Comparison of ENCODE assay signal across 16 cellular contexts in the genomic region with DNA sequence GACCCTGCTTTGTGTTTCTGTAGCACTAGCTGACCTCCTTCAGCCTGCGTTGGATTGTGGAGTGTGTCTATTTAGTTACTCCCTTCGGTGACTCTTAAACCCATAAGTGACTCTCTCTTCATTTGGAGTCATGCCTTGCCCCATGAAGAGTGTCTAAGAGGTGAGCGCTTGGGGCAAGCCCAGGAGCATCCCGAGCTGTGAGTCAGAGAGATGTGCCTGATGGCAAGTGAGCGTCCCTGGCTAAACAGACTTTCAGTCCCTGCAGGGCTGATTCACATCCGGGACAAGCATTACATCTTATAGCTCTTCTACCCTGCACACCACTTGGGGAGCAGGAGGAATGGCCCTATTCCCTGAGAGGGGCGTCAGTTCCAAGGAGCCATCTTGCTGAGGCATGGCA.
"Had no signal": no experiment of that assay in that cellular context is flagged by ENCODE, and none has a peak within 500 bp of the region (broad histone marks: within the 10 kb centered on the region; RNA-seq: fewer than 3 reads in every experiment).

No MANE protein-coding gene starts in this region.

- H3K9me3 Mint-ChIP-seq: activated CD4-positive, alpha-beta memory T cell treated with anti-CD3 and anti-CD28 coated beads for 36 hours; activated naive CD8-positive, alpha-beta T cell treated with anti-CD3 and anti-CD28 coated beads, Interleukin-2, amount 50 U/mL, for 24 hours; activated T-helper 1 cell treated with anti-CD3 and anti-CD28 coated beads, Interleukin-12 subunit alpha, Interleukin-12 subunit beta, Interleukin-2, Interleukin-4 antibody, amounts not matched to agents 30 ng/mL and 10 ng/mL and 1 ng/mL, durations not matched to agents 14 hours and 24 hours and 36 hours; endodermal cell; mesothelial cell of epicardium; neural crest cell; stimulated activated naive CD8-positive, alpha-beta T cell treated with anti-CD3 and anti-CD28 coated beads, Interleukin-15, amount 100 ng/mL, for 72 hours had no signal

- DNase-seq: activated naive CD4-positive, alpha-beta T cell treated with Interleukin-2 at 50 U/mL for 16 hours; activated naive CD8-positive, alpha-beta T cell treated with anti-CD3 and anti-CD28 coated beads, Interleukin-2, amount 50 U/mL, for 24 hours; aorta; dorsolateral prefrontal cortex; endodermal cell; glutamatergic neuron; lower lobe of right lung; ovary; right lobe of liver; stimulated activated naive CD8-positive, alpha-beta T cell treated with anti-CD3 and anti-CD28 coated beads, Interleukin-15, amount 100 ng/mL, for 72 hours; SW 1271; upper lobe of right lung had no signal

- H3K4me1 Mint-ChIP-seq: activated naive CD8-positive, alpha-beta T cell treated with anti-CD3 and anti-CD28 coated beads, Interleukin-2, amount 50 U/mL, for 24 hours; endodermal cell; neural crest cell; stimulated activated naive CD8-positive, alpha-beta T cell treated with anti-CD3 and anti-CD28 coated beads, Interleukin-15, amount 100 ng/mL, for 72 hours had no signal

- H3K4me3 Mint-ChIP-seq: activated CD4-positive, alpha-beta memory T cell treated with anti-CD3 and anti-CD28 coated beads for 36 hours; activated naive CD8-positive, alpha-beta T cell treated with anti-CD3 and anti-CD28 coated beads, Interleukin-2, amount 50 U/mL, for 24 hours; activated T-helper 1 cell treated with anti-CD3 and anti-CD28 coated beads, Interleukin-12 subunit alpha, Interleukin-12 subunit beta, Interleukin-2, Interleukin-4 antibody, amounts not matched to agents 30 ng/mL and 10 ng/mL and 1 ng/mL, durations not matched to agents 14 hours and 24 hours and 36 hours; endodermal cell; mesothelial cell of epicardium; neural crest cell; stimulated activated naive CD8-positive, alpha-beta T cell treated with anti-CD3 and anti-CD28 coated beads, Interleukin-15, amount 100 ng/mL, for 72 hours had no signal

- H3K27me3 Mint-ChIP-seq: activated CD4-positive, alpha-beta memory T cell treated with anti-CD3 and anti-CD28 coated beads for 36 hours; activated naive CD8-positive, alpha-beta T cell treated with anti-CD3 and anti-CD28 coated beads, Interleukin-2, amount 50 U/mL, for 24 hours; stimulated activated naive CD8-positive, alpha-beta T cell treated with anti-CD3 and anti-CD28 coated beads, Interleukin-15, amount 100 ng/mL, for 72 hours had no signal

- H3K27ac Mint-ChIP-seq: activated naive CD8-positive, alpha-beta T cell treated with anti-CD3 and anti-CD28 coated beads, Interleukin-2, amount 50 U/mL, for 24 hours; activated T-helper 1 cell treated with anti-CD3 and anti-CD28 coated beads, Interleukin-12 subunit alpha, Interleukin-12 subunit beta, Interleukin-2, Interleukin-4 antibody, amounts not matched to agents 30 ng/mL and 10 ng/mL and 1 ng/mL, durations not matched to agents 14 hours and 24 hours and 36 hours; endodermal cell; mesothelial cell of epicardium had no signal
